1 cellular context compared by ENCODE assay signal in genomic region chr6:36765943-36766648, GRCh38.
TF ChIP-seq lines count a peak whose summit lies in the region.

No MANE protein-coding gene starts in this region.

TF ChIP-seq in GM12878, 131 proteins besides CTCF, POLR2A, EP300 and RAD21 (continued from another document and continues in another):
- no peak for TF ChIP-seq CUX1 (IDR thresholded peaks at IDR 0.05; ENCODE audit: insufficient replicate concordance, low read depth, low read length)
- TF ChIP-seq, protein P1, sequence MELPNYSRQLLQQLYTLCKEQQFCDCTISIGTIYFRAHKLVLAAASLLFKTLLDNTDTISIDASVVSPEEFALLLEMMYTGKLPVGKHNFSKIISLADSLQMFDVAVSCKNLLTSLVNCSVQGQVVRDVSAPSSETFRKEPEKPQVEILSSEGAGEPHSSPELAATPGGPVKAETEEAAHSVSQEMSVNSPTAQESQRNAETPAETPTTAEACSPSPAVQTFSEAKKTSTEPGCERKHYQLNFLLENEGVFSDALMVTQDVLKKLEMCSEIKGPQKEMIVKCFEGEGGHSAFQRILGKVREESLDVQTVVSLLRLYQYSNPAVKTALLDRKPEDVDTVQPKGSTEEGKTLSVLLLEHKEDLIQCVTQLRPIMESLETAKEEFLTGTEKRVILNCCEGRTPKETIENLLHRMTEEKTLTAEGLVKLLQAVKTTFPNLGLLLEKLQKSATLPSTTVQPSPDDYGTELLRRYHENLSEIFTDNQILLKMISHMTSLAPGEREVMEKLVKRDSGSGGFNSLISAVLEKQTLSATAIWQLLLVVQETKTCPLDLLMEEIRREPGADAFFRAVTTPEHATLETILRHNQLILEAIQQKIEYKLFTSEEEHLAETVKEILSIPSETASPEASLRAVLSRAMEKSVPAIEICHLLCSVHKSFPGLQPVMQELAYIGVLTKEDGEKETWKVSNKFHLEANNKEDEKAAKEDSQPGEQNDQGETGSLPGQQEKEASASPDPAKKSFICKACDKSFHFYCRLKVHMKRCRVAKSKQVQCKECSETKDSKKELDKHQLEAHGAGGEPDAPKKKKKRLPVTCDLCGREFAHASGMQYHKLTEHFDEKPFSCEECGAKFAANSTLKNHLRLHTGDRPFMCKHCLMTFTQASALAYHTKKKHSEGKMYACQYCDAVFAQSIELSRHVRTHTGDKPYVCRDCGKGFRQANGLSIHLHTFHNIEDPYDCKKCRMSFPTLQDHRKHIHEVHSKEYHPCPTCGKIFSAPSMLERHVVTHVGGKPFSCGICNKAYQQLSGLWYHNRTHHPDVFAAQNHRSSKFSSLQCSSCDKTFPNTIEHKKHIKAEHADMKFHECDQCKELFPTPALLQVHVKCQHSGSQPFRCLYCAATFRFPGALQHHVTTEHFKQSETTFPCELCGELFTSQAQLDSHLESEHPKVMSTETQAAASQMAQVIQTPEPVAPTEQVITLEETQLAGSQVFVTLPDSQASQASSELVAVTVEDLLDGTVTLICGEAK (IDR thresholded peaks at IDR 0.05; ENCODE audit: borderline replicate concordance): no peak
- no peak for TF ChIP-seq PML (IDR thresholded peaks at IDR 0.05; ENCODE audit: low read length)
- TF ChIP-seq RFX5 (IDR thresholded peaks at IDR 0.05; ENCODE audit: low read depth, low read length): no peak
- no peak for TF ChIP-seq SRF (IDR thresholded peaks at IDR 0.05; ENCODE audit: low read depth in 2 of 2, low read length in 2 of 2)
- TF ChIP-seq CBFB (IDR thresholded peaks at IDR 0.05; ENCODE audit: low read depth): peak; percentile 57; the same call in 1 of the 2 replicates
- TF ChIP-seq, protein P2, sequence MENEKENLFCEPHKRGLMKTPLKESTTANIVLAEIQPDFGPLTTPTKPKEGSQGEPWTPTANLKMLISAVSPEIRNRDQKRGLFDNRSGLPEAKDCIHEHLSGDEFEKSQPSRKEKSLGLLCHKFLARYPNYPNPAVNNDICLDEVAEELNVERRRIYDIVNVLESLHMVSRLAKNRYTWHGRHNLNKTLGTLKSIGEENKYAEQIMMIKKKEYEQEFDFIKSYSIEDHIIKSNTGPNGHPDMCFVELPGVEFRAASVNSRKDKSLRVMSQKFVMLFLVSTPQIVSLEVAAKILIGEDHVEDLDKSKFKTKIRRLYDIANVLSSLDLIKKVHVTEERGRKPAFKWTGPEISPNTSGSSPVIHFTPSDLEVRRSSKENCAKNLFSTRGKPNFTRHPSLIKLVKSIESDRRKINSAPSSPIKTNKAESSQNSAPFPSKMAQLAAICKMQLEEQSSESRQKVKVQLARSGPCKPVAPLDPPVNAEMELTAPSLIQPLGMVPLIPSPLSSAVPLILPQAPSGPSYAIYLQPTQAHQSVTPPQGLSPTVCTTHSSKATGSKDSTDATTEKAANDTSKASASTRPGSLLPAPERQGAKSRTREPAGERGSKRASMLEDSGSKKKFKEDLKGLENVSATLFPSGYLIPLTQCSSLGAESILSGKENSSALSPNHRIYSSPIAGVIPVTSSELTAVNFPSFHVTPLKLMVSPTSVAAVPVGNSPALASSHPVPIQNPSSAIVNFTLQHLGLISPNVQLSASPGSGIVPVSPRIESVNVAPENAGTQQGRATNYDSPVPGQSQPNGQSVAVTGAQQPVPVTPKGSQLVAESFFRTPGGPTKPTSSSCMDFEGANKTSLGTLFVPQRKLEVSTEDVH (IDR thresholded peaks at IDR 0.05; ENCODE audit: low read depth, partially characterized antibody): no peak
- peak; percentile 80 for TF ChIP-seq SMARCA5 (IDR thresholded peaks at IDR 0.05)
- no peak for TF ChIP-seq USF1 (IDR thresholded peaks at IDR 0.05; ENCODE audit: borderline replicate concordance, extremely low read length, insufficient read depth, low read depth, low read length)
- TF ChIP-seq MTA3 (IDR thresholded peaks at IDR 0.05; ENCODE audit: borderline replicate concordance, low read length): no peak
- no peak for TF ChIP-seq NFIC (IDR thresholded peaks at IDR 0.05; ENCODE audit: low read depth, low read length)
- no peak for TF ChIP-seq RBBP5 (conservative IDR thresholded peaks at IDR 0.05)
- no peak for TF ChIP-seq BCLAF1 (IDR thresholded peaks at IDR 0.05)
- TF ChIP-seq PBX3 (IDR thresholded peaks at IDR 0.05; ENCODE audit: insufficient replicate concordance, low read depth, low read length): no peak
- TF ChIP-seq SMC3 (IDR thresholded peaks at IDR 0.05; ENCODE audit: borderline replicate concordance, low read length): peak; percentile 91
- TF ChIP-seq NRF1 (conservative IDR thresholded peaks at IDR 0.05; ENCODE audit: low read depth, low read length): no peak
- TF ChIP-seq GABPA (IDR thresholded peaks at IDR 0.05; ENCODE audit: low read depth): no peak
- TF ChIP-seq MYC (IDR thresholded peaks at IDR 0.05; ENCODE audit: insufficient read depth, insufficient read length, insufficient replicate concordance, low read length, severe bottlenecking): no peak
- no peak for TF ChIP-seq IRF5 (IDR thresholded peaks at IDR 0.05; ENCODE audit: borderline replicate concordance)
- TF ChIP-seq, protein P3, sequence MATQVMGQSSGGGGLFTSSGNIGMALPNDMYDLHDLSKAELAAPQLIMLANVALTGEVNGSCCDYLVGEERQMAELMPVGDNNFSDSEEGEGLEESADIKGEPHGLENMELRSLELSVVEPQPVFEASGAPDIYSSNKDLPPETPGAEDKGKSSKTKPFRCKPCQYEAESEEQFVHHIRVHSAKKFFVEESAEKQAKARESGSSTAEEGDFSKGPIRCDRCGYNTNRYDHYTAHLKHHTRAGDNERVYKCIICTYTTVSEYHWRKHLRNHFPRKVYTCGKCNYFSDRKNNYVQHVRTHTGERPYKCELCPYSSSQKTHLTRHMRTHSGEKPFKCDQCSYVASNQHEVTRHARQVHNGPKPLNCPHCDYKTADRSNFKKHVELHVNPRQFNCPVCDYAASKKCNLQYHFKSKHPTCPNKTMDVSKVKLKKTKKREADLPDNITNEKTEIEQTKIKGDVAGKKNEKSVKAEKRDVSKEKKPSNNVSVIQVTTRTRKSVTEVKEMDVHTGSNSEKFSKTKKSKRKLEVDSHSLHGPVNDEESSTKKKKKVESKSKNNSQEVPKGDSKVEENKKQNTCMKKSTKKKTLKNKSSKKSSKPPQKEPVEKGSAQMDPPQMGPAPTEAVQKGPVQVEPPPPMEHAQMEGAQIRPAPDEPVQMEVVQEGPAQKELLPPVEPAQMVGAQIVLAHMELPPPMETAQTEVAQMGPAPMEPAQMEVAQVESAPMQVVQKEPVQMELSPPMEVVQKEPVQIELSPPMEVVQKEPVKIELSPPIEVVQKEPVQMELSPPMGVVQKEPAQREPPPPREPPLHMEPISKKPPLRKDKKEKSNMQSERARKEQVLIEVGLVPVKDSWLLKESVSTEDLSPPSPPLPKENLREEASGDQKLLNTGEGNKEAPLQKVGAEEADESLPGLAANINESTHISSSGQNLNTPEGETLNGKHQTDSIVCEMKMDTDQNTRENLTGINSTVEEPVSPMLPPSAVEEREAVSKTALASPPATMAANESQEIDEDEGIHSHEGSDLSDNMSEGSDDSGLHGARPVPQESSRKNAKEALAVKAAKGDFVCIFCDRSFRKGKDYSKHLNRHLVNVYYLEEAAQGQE (IDR thresholded peaks at IDR 0.05; ENCODE audit: low read depth, low read length): no peak
- TF ChIP-seq HDAC6 (IDR thresholded peaks at IDR 0.05; ENCODE audit: unreplicated experiment): no peak
- TF ChIP-seq IKZF2 (IDR thresholded peaks at IDR 0.05): no peak; a peak in 1 of 4 replicates
- peak; percentile 41; the same call in 1 of the 2 replicates for TF ChIP-seq LARP7 (IDR thresholded peaks at IDR 0.05)
- TF ChIP-seq MYB (IDR thresholded peaks at IDR 0.05; ENCODE audit: borderline replicate concordance, low read depth, low read length): no peak
- TF ChIP-seq STAT3 (IDR thresholded peaks at IDR 0.05; ENCODE audit: low read depth, low read length): no peak
- TF ChIP-seq MTA2 (IDR thresholded peaks at IDR 0.05; ENCODE audit: low read depth): 0 out of 2 replicates have a peak, but pooled peaks have one; percentile 18
- TF ChIP-seq ZNF384 (IDR thresholded peaks at IDR 0.05; ENCODE audit: borderline replicate concordance, low read depth, low read length): no peak
- peak; percentile 22 to 32; a peak in 1 of 4 replicates for TF ChIP-seq BHLHE40 (IDR thresholded peaks at IDR 0.05; ENCODE audit: borderline replicate concordance in 1 of 2, low read depth in 2 of 2, low read length in 1 of 2)
- no peak for TF ChIP-seq NR2C2 (IDR thresholded peaks at IDR 0.05; ENCODE audit: borderline replicate concordance, control insufficient read depth, insufficient read length, low read depth)
- TF ChIP-seq RELB (IDR thresholded peaks at IDR 0.05; ENCODE audit: low read depth): 0 out of 2 replicates have a peak, but pooled peaks have one; percentile 28
